ENCODE assay signal across 26 cellular contexts in genomic region chr6:29675561-29675960, GRCh38. TPM values are rescaled to one million over a fixed set of nuclear protein-coding genes. Genes with fewer than 3 reads are reported as not detected.
DNase-seq lines count a peak whose midpoint lies in the region; TF ChIP-seq lines count a peak whose summit lies in the region.
"Had no signal": no experiment of that assay in that cellular context is flagged by ENCODE, and none has a peak within 500 bp of the region (broad histone marks: within the 10 kb centered on the region; RNA-seq: fewer than 3 reads in every experiment).

No MANE protein-coding gene starts in this region.

- H3K4me1 ChIP-seq in endodermal cell (ENCODE audit: control insufficient read depth, insufficient read depth, low read length) = no peaks in the 10 kb centered on the region
- H3K4me1 ChIP-seq: SJSA1 had no signal

- no peaks in the 10 kb centered on the region for H3K9me3 ChIP-seq in endodermal cell (ENCODE audit: control insufficient read depth, low read length)
- H3K9me3 ChIP-seq: SJSA1 had no signal

- no peak overlapping the region for H3K27ac ChIP-seq in endodermal cell (ENCODE audit: low read depth, low read length)
- H3K27ac ChIP-seq: HL-60, SJSA1 had no signal

- no peak overlapping the region for H3K4me3 ChIP-seq in endodermal cell (ENCODE audit: low read length)
- H3K4me3 ChIP-seq: SJSA1 had no signal

- TF ChIP-seq CTCF in endodermal cell (conservative IDR thresholded peaks at IDR 0.05) (no peak), progenitor cell of endocrine pancreas (IDR thresholded peaks at IDR 0.05; ENCODE audit: unreplicated experiment) (no peak)

- 88 to 100% methylated on average over 1 of the region's 1 CpG for WGBS in endodermal cell (ENCODE audit: insufficient coverage in 1 of 2, insufficient read length in 1 of 2), 2 experiments

- H3K36me3 Mint-ChIP-seq in endodermal cell (ENCODE audit: low read depth) (no peaks in the 10 kb centered on the region), progenitor cell of endocrine pancreas (ENCODE audit: insufficient read depth) (no peaks in the 10 kb centered on the region)

- H3K9me3 Mint-ChIP-seq in endodermal cell (no peaks in the 10 kb centered on the region), progenitor cell of endocrine pancreas (ENCODE audit: low read depth) (no peaks in the 10 kb centered on the region)

- H3K27ac Mint-ChIP-seq in endodermal cell = peak overlapping the region; percentile 12
- H3K27ac Mint-ChIP-seq in progenitor cell of endocrine pancreas = peak overlapping the region; percentile 69

- DNase-seq in NCI-H345 (lab: John Stamatoyannopoulos, UW) (peak; percentile 35), NCI-H345 treated with DMSO at 0.1 percent for 48 hours (lab: John Stamatoyannopoulos, UW; ENCODE audit: unreplicated experiment) (no peak), NCI-H526 treated with DMSO at 0.1 percent for 48 hours (lab: John Stamatoyannopoulos, UW) (peak; percentile 52), endodermal cell (no peak), progenitor cell of endocrine pancreas (ENCODE audit: low spot score, unreplicated experiment) (no peak), NCI-H1092 treated with DMSO at 0.1 percent for 48 hours (lab: John Stamatoyannopoulos, UW) (no peak), KG1 (lab: John Stamatoyannopoulos, UW) (no peak)
- DNase-seq in activated CD4-positive, alpha-beta T cell treated with anti-CD3 and anti-CD28 coated beads for 1 hour = no peak
- DNase-seq: DMS79 treated with DMSO at 0.1 percent for 48 hours, GF-D8, GOT3, HCEC 1CT, Karpas-422, MV-4-11, NCI-H1105 treated with DMSO at 0.1 percent for 48 hours, NCI-H1694, NCI-H2029 treated with DMSO at 0.1 percent for 48 hours, NCI-H2227 treated with DMSO at 0.1 percent for 48 hours, NCI-H510A treated with DMSO at 0.1 percent for 48 hours, NCI-H774, Right ventricle myocardium superior had no signal

- H3K27me3 Mint-ChIP-seq in endodermal cell (ENCODE audit: insufficient read depth) (peaks cover 6% of the 10 kb centered on the region), progenitor cell of endocrine pancreas (peaks cover 6% of the 10 kb centered on the region)

- H3K9ac ChIP-seq in endodermal cell (ENCODE audit: extremely low read depth, low read length, poor library complexity, severe bottlenecking) = no peak overlapping the region

- H3K4me1 Mint-ChIP-seq in endodermal cell = peaks cover 19% of the 10 kb centered on the region
- peaks cover 6% of the 10 kb centered on the region for H3K4me1 Mint-ChIP-seq in progenitor cell of endocrine pancreas (ENCODE audit: low read depth)

- H3K4me3 Mint-ChIP-seq in endodermal cell (no peak overlapping the region), progenitor cell of endocrine pancreas (ENCODE audit: low read depth) (no peak overlapping the region)

- H3K36me3 ChIP-seq in endodermal cell (ENCODE audit: control insufficient read depth, insufficient read depth, low read length) = no peaks in the 10 kb centered on the region
- H3K36me3 ChIP-seq: SJSA1 had no signal

- H3K27me3 ChIP-seq in endodermal cell (ENCODE audit: control insufficient read depth, insufficient read depth, low read length, poor library complexity, severe bottlenecking) = no peaks in the 10 kb centered on the region
- H3K27me3 ChIP-seq: SJSA1 had no signal

RNA-seq across cellular contexts. Expression of gene ZFP57, which starts 5.4 kb away (rescaled TPM):
- total RNA-seq in endodermal cell (under 1 TPM; 0.24 to 0.59 TPM), progenitor cell of endocrine pancreas (0.14 TPM in 1 of 2 replicates, not detected in the other)
- 0.11 TPM for polyA plus RNA-seq in endodermal cell (2013, experiment 1 of 2)
- polyA plus RNA-seq in endodermal cell (2013, experiment 2 of 2) = not detected
- total RNA-seq: A172, HT-29, Right ventricle myocardium superior, SJSA1 had no signal

RNA-seq across cellular contexts. Expression of gene MOG, which starts 18.7 kb away (rescaled TPM):
- total RNA-seq in endodermal cell (not detected), progenitor cell of endocrine pancreas (not detected in 2 replicates)
- not detected for polyA plus RNA-seq in endodermal cell (2013, experiment 1 of 2)
- not detected for polyA plus RNA-seq in endodermal cell (2013, experiment 2 of 2)
- total RNA-seq: A172, HT-29, SJSA1 had no signal
- polyA plus RNA-seq: BJ had no signal

RNA-seq across cellular contexts. Expression of gene GABBR1, which starts 42.6 kb away (rescaled TPM):
- total RNA-seq in endodermal cell = 10 to 100 TPM; 81.8 to 99.1 TPM
- polyA plus RNA-seq in endodermal cell (2013, experiment 1 of 2) = 59.1 TPM
- polyA plus RNA-seq in endodermal cell (2013, experiment 2 of 2) = 52.2 TPM
- total RNA-seq in progenitor cell of endocrine pancreas = 120 and 127 TPM in 2 replicates

RNA-seq across cellular contexts. Expression of gene HLA-F, which starts 47.7 kb away (rescaled TPM):
- total RNA-seq in endodermal cell (1 to 10 TPM in 1 of 2 donors, under 1 TPM in 1; 0.48 to 3.9 TPM), progenitor cell of endocrine pancreas (1.1 TPM in 1 of 2 replicates, not detected in the other)
- polyA plus RNA-seq in endodermal cell (2013, experiment 1 of 2) = 2.4 TPM
- polyA plus RNA-seq in endodermal cell (2013, experiment 2 of 2) = 2.7 TPM

Comparison
In these comparisons a context has a peak if more than half of its experiments do, and no peak if none do; other contexts are left out.
1. DNase-seq: peak in NCI-H345 (single experiment) and NCI-H526 treated with DMSO at 0.1 percent for 48 hours (single experiment); none in NCI-H345 treated with DMSO at 0.1 percent for 48 hours (single experiment), endodermal cell (single experiment), progenitor cell of endocrine pancreas (single experiment), NCI-H1092 treated with DMSO at 0.1 percent for 48 hours (single experiment), KG1 (single experiment) and activated CD4-positive, alpha-beta T cell treated with anti-CD3 and anti-CD28 coated beads for 1 hour (single experiment).